ENCODE assay signal across 8 cellular contexts in genomic region chr6:19851273-19852089, GRCh38. TPM values are rescaled to one million over a fixed set of nuclear protein-coding genes. Genes with fewer than 3 reads are reported as not detected.
DNase-seq lines count a peak whose midpoint lies in the region; ATAC-seq, FAIRE-seq and TF ChIP-seq lines count a peak whose summit lies in the region.

No MANE protein-coding gene starts in this region.

- H3K4me3 ChIP-seq in WI38 (ENCODE audit: low read depth, low read length), result no peak overlapping the region
- peak overlapping the region in 2 of 12 donors; percentile 8 to 11 for H3K4me3 ChIP-seq in heart left ventricle

- no peak overlapping the region for H3K4me3 Mint-ChIP-seq in activated naive CD8-positive, alpha-beta T cell treated with anti-CD3 and anti-CD28 coated beads for 36 hours

- peak; percentile 85 for TF ChIP-seq CTCF in WI38 (IDR thresholded peaks at IDR 0.05; ENCODE audit: low read depth, low read length)
- TF ChIP-seq CTCF in heart left ventricle (IDR thresholded peaks at IDR 0.05), result peak; percentile 61 to 93 (median 82)

- no peaks in the 10 kb centered on the region for H3K9me3 ChIP-seq in heart left ventricle

- TF ChIP-seq POLR2A in H54 (IDR thresholded peaks at IDR 0.05; ENCODE audit: low read depth, low read length), result no peak
- TF ChIP-seq POLR2A in heart left ventricle (IDR thresholded peaks at IDR 0.05), result no peak

- peak overlapping the region in 2 of 12 donors; percentile 11 to 30 for H3K27ac ChIP-seq in heart left ventricle

- intact Hi-C loops in heart left ventricle (cut with DNase I), result loop anchor here (2.0 to 10.0 kb wide), 13 partner anchors 39 to 1259 kb away; no protein-coding TSS in a partner anchor

- no peak overlapping the region for H3K27ac Mint-ChIP-seq in activated naive CD8-positive, alpha-beta T cell treated with anti-CD3 and anti-CD28 coated beads for 36 hours

- H3K4me1 ChIP-seq in heart left ventricle, result peaks cover 0 to 9% (median 2%) of the 10 kb centered on the region in 12 donors

- no peaks in the 10 kb centered on the region for H3K27me3 Mint-ChIP-seq in activated naive CD8-positive, alpha-beta T cell treated with anti-CD3 and anti-CD28 coated beads for 36 hours

- H3K27me3 ChIP-seq in heart left ventricle, result no peaks in the 10 kb centered on the region

- 24 to 28% (median 26%) methylated on average over 10 of the region's 10 CpGs for WGBS in heart left ventricle, 4 donors

- no peaks in the 10 kb centered on the region for H3K9me3 Mint-ChIP-seq in activated naive CD8-positive, alpha-beta T cell treated with anti-CD3 and anti-CD28 coated beads for 36 hours

- no peaks in the 10 kb centered on the region for H3K36me3 Mint-ChIP-seq in activated naive CD8-positive, alpha-beta T cell treated with anti-CD3 and anti-CD28 coated beads for 36 hours

- peak; percentile 88 for DNase-seq in AG20443 (ENCODE audit: low spot score)
- peak; percentile 63 for DNase-seq in H54 (ENCODE audit: insufficient read length, low spot score)
- DNase-seq in NCI-H1930 (lab: John Stamatoyannopoulos, UW), result peak; percentile 35 to 52
- DNase-seq in heart left ventricle, result peak in 1 of 5 donors; percentile 23
- DNase-seq in retina, result peak; percentile 77
- no peak for DNase-seq in activated naive CD8-positive, alpha-beta T cell treated with anti-CD3 and anti-CD28 coated beads for 36 hours
- no peak for DNase-seq in stimulated activated CD4-positive, alpha-beta T cell treated with anti-CD3 and anti-CD28 coated beads, Interleukin-4, amount 100 ng/mL, for 4 hours

- peak; percentile 61 to 94 (median 88) for ATAC-seq in heart left ventricle

- peak; percentile 33 for FAIRE-seq in H54 (lab: Jason Lieb, UNC)

- no peaks in the 10 kb centered on the region for H3K4me1 Mint-ChIP-seq in activated naive CD8-positive, alpha-beta T cell treated with anti-CD3 and anti-CD28 coated beads for 36 hours

- H3K36me3 ChIP-seq in heart left ventricle, result no peaks in the 10 kb centered on the region

RNA-seq across cellular contexts. Expression of gene ID4, which starts 14.3 kb away (rescaled TPM):
- total RNA-seq in heart left ventricle, result 10 to 100 TPM in 1 of 9 donors, 1 to 10 TPM in 8; 1.5 to 29.6 (median 2.7) TPM
- polyA plus RNA-seq in heart left ventricle, result 1 to 10 TPM; 3.7 to 5.9 TPM
- total RNA-seq in activated naive CD8-positive, alpha-beta T cell treated with anti-CD3 and anti-CD28 coated beads for 36 hours, result not detected

Comparison
In these comparisons a context has a peak if more than half of its experiments do, and no peak if none do; other contexts are left out.
1. DNase-seq: peak in AG20443 (single experiment), H54 (single experiment), NCI-H1930 (2 of 2) and retina (single experiment); none in activated naive CD8-positive, alpha-beta T cell treated with anti-CD3 and anti-CD28 coated beads for 36 hours (single experiment) and stimulated activated CD4-positive, alpha-beta T cell treated with anti-CD3 and anti-CD28 coated beads, Interleukin-4, amount 100 ng/mL, for 4 hours (0 of 2).